Comparison of ENCODE assay signal across 29 cellular contexts in the genomic region with DNA sequence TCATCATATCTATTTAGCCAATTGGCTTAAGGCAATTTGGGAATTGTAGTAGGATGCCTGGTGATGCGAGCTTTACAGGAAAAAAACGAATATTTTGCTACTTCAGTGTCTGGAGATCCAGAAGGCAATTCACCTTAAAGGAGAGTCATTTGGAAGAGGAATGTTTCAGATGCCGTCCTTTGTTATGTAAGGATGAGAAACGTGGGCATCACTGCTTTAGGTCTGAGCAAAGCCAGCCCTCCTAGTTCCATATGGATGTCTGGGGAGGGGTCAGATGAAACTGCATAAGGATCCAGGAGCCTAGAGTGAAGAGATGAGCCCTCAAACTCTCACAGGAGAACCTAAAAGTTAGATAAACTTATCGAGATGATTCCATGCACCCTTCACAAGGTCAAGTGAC.
"Had no signal": no experiment of that assay in that cellular context is flagged by ENCODE, and none has a peak within 500 bp of the region (broad histone marks: within the 10 kb centered on the region; RNA-seq: fewer than 3 reads in every experiment).

No MANE protein-coding gene starts in this region.

- H3K36me3 Mint-ChIP-seq: neural progenitor cell had no signal

- H3K4me2 ChIP-seq: hepatocyte, smooth muscle cell had no signal

- H3K9me3 ChIP-seq: gastroesophageal sphincter, heart left ventricle, left lung, right atrium auricular region, thyroid gland, vagina had no signal

- H3K36me3 ChIP-seq: gastroesophageal sphincter, heart left ventricle, left lung, neural progenitor cell, right atrium auricular region, thyroid gland, vagina had no signal

- H3K9ac ChIP-seq: neural progenitor cell, parathyroid adenoma had no signal

- H3K4me3 Mint-ChIP-seq: naive thymus-derived CD4-positive, alpha-beta T cell; nephron; neural progenitor cell; stimulated activated naive CD8-positive, alpha-beta T cell treated with anti-CD3 and anti-CD28 coated beads, Interleukin-15, amount 100 ng/mL, for 72 hours had no signal

- H3K27me3 ChIP-seq: gastroesophageal sphincter, left lung, neural progenitor cell, right atrium auricular region, thyroid gland, vagina had no signal

- H3K27ac Mint-ChIP-seq: nephron, neural progenitor cell, progenitor cell of endocrine pancreas had no signal

- DNase-seq: dorsolateral prefrontal cortex; effector CD4-positive, alpha-beta T cell; foreskin fibroblast; heart left ventricle; left cardiac atrium; left lung; mesenchymal stem cell; midbrain; naive thymus-derived CD4-positive, alpha-beta T cell; stimulated activated CD4-positive, alpha-beta T cell treated with anti-CD3 and anti-CD28 coated beads, Interleukin-12 subunit alpha, Interleukin-12 subunit beta, amount 100 ng/mL, for 4 hours; stimulated activated CD4-positive, alpha-beta T cell treated with anti-CD3 and anti-CD28 coated beads, Interleukin-1b, Interleukin-23, amount 100 ng/mL, for 48 hours; stimulated activated CD4-positive, alpha-beta T cell treated with anti-CD3 and anti-CD28 coated beads, Interleukin-4, amount 100 ng/mL, for 1 hour; stimulated activated CD8-positive, alpha-beta memory T cell treated with anti-CD3 and anti-CD28 coated beads, Interleukin-4, amount 100 ng/mL, for 48 hours; stimulated activated naive CD4-positive, alpha-beta T cell; stimulated activated naive CD8-positive, alpha-beta T cell treated with anti-CD3 and anti-CD28 coated beads, Interleukin-15, amount 100 ng/mL, for 72 hours; thyroid gland; trophoblast cell had no signal

- ATAC-seq: esophagus mucosa; gastroesophageal sphincter; heart left ventricle; left cardiac atrium; left lung; naive thymus-derived CD4-positive, alpha-beta T cell; sciatic nerve; stimulated activated naive CD8-positive, alpha-beta T cell treated with anti-CD3 and anti-CD28 coated beads, Interleukin-15, amount 100 ng/mL, for 72 hours had no signal

- H2AFZ ChIP-seq: hepatocyte, neural progenitor cell, parathyroid adenoma had no signal

- H3K4me3 ChIP-seq: dorsolateral prefrontal cortex, gastroesophageal sphincter, heart left ventricle, hepatocyte, left lung, neural progenitor cell, right atrium auricular region, smooth muscle cell, thyroid gland, vagina had no signal

- H3K27ac ChIP-seq: epithelial cell of prostate, gastroesophageal sphincter, heart left ventricle, hepatocyte, left lung, neural progenitor cell, parathyroid adenoma, right atrium auricular region, thyroid gland, vagina had no signal

- H3K27me3 Mint-ChIP-seq: stimulated activated naive CD8-positive, alpha-beta T cell treated with anti-CD3 and anti-CD28 coated beads, Interleukin-15, amount 100 ng/mL, for 72 hours had no signal

- H3K4me1 Mint-ChIP-seq: nephron had no signal

- H3K4me1 ChIP-seq: gastroesophageal sphincter, heart left ventricle, left lung, parathyroid adenoma, right atrium auricular region, thyroid gland, vagina had no signal

- H3K79me2 ChIP-seq: hepatocyte, parathyroid adenoma had no signal
